19 cellular contexts compared by ENCODE assay signal in genomic region chr1:29518183-29518835, GRCh38.
"Had no signal": no experiment of that assay in that cellular context is flagged by ENCODE, and none has a peak within 500 bp of the region (broad histone marks: within the 10 kb centered on the region; RNA-seq: fewer than 3 reads in every experiment).

No MANE protein-coding gene starts in this region.

- H3K36me3 Mint-ChIP-seq: activated naive CD8-positive, alpha-beta T cell treated with anti-CD3 and anti-CD28 coated beads for 36 hours; brain had no signal

- H3K27ac ChIP-seq: gastrocnemius medialis, heart right ventricle, pancreas had no signal

- DNase-seq: activated CD4-positive, alpha-beta T cell treated with anti-CD3 and anti-CD28 coated beads for 4 hours; activated gamma-delta T cell treated with Interleukin-2 at 50 U/mL for 16 hours; activated naive CD8-positive, alpha-beta T cell treated with anti-CD3 and anti-CD28 coated beads for 36 hours; activated T-cell treated with anti-CD3 and anti-CD28 coated beads, Interleukin-2, amount 50 U/mL, for 4 hours; effector memory CD4-positive, alpha-beta T cell; gastrocnemius medialis; heart right ventricle; left colon; midbrain; stimulated activated CD4-positive, alpha-beta T cell treated with anti-CD3 and anti-CD28 coated beads, Interleukin-4, amount 100 ng/mL, for 1 hour; stimulated activated naive CD4-positive, alpha-beta T cell; substantia nigra; T-helper 17 cell; trophoblast cell had no signal

- H3K9me3 Mint-ChIP-seq: activated naive CD8-positive, alpha-beta T cell treated with anti-CD3 and anti-CD28 coated beads for 36 hours; activated T-cell treated with anti-CD3 and anti-CD28 coated beads, Interleukin-2, amount 50 U/mL, for 4 hours; central memory CD8-positive, alpha-beta T cell; neural crest cell had no signal

- H3K4me1 ChIP-seq: gastrocnemius medialis, heart right ventricle, pancreas had no signal

- H3K4me1 Mint-ChIP-seq: activated naive CD8-positive, alpha-beta T cell treated with anti-CD3 and anti-CD28 coated beads for 36 hours; central memory CD8-positive, alpha-beta T cell; neural crest cell had no signal

- H3K27me3 ChIP-seq: pancreas had no signal

- H3K9me3 ChIP-seq: gastrocnemius medialis, heart right ventricle, pancreas had no signal

- H3K27ac Mint-ChIP-seq: activated naive CD8-positive, alpha-beta T cell treated with anti-CD3 and anti-CD28 coated beads for 36 hours; T-helper 17 cell had no signal

- H3K4me3 Mint-ChIP-seq: activated naive CD8-positive, alpha-beta T cell treated with anti-CD3 and anti-CD28 coated beads for 36 hours; activated T-cell treated with anti-CD3 and anti-CD28 coated beads, Interleukin-2, amount 50 U/mL, for 4 hours; brain; central memory CD8-positive, alpha-beta T cell; neural crest cell; T-helper 17 cell had no signal

- H3K36me3 ChIP-seq: gastrocnemius medialis, heart right ventricle, pancreas had no signal

- ATAC-seq: activated T-cell treated with anti-CD3 and anti-CD28 coated beads, Interleukin-2, amount 50 U/mL, for 4 hours; gastrocnemius medialis; heart right ventricle; left colon; pancreas; T-helper 17 cell had no signal

- H3K4me3 ChIP-seq: gastrocnemius medialis, heart right ventricle, lung, pancreas had no signal
